ENCODE assay signal across 8 cellular contexts in the genomic region with DNA sequence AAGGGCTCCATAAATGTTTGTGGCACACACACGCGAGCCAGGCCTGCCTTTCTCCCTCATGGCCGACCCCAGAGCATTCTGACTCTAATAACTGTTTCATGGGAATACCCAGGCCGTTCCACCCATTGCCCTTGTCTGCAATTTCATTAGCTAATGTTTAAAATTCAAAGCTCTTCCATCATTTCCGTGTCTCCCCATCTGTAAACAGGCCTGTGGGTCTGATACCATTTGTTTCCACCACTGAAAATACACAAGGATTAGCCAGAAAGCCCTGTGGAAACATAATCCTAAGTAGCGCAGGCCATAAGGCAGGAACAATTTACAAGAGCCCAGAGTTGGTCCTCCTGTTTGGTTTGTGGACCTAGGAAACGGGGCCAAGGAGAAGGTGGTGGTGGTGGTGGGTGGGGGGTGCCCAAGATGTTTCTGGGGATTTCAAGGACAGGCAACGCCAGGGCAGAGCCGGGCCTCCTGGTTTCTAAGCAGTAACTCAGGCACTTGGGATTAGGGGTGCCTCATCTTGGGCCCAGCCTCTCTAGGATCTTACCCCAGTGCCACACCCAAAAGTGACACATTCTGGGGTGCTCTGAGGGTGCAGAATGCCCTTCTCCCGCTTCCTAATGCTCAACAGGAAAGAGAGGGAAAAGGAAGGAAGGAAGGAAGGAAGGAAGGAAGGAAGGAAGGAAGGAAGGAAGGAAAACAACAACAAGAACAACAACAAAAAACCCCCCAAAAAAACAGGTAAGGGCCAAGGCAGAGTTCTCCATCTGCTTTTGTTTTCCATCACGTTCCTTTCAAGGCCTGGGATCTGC.
DNase-seq lines count a peak whose midpoint lies in the region; ATAC-seq and TF ChIP-seq lines count a peak whose summit lies in the region.
"Had no signal": no experiment of that assay in that cellular context is flagged by ENCODE, and none has a peak within 500 bp of the region (broad histone marks: within the 10 kb centered on the region; RNA-seq: fewer than 3 reads in every experiment).

No MANE protein-coding gene starts in this region.

- H3K4me3 Mint-ChIP-seq in activated naive CD8-positive, alpha-beta T cell treated with anti-CD3 and anti-CD28 coated beads, Interleukin-2, amount 50 U/mL, for 24 hours = no peak overlapping the region

- H3K27ac Mint-ChIP-seq in activated naive CD8-positive, alpha-beta T cell treated with anti-CD3 and anti-CD28 coated beads, Interleukin-2, amount 50 U/mL, for 24 hours = peak overlapping the region; percentile 16

- H3K4ac ChIP-seq in IMR-90 (ENCODE audit: low read depth, low read length) = peak overlapping the region; percentile 74

- BruUV-seq in IMR-90 (replicated peaks; lab: Mats Ljungman, UMichigan) = no TSS peak

- dilution Hi-C loops in IMR-90 (cut with HindIII; ENCODE audit: low sequenced_read_pairs, unreplicated experiment) = no loop called here

- peak overlapping the region; percentile 61 for H2BK5ac ChIP-seq in IMR-90 (ENCODE audit: low read depth, low read length, poor library complexity, severe bottlenecking)

- TF ChIP-seq CTCF in IMR-90 (conservative IDR thresholded peaks at IDR 0.05; ENCODE audit: low read depth, low read length) = no peak
- TF ChIP-seq CTCF in lower lobe of right lung (IDR thresholded peaks at IDR 0.05) = no peak

- H3K27ac ChIP-seq in IMR-90 (ENCODE audit: insufficient read depth, low read length) = peak overlapping the region; percentile 92
- H3K27ac ChIP-seq in lower lobe of right lung = peak overlapping the region; percentile 61
- H3K27ac ChIP-seq in stomach smooth muscle (ENCODE audit: low read length) = peak overlapping the region; percentile 83

- H3K4me1 Mint-ChIP-seq in activated naive CD8-positive, alpha-beta T cell treated with anti-CD3 and anti-CD28 coated beads, Interleukin-2, amount 50 U/mL, for 24 hours = peaks cover 19% of the 10 kb centered on the region

- WGBS in IMR-90 (ENCODE audit: extremely low coverage in 2 of 2, insufficient read length in 1 of 2), 2 experiments = 0% methylated on average over 1 of the region's 11 CpGs; no CpG with 5 or more reads in 1 of the 2 experiments

- no peak for TF ChIP-seq POLR2A in IMR-90 (IDR thresholded peaks at IDR 0.05; ENCODE audit: low read depth, low read length)

- peak overlapping the region; percentile 80 for H3K18ac ChIP-seq in IMR-90 (ENCODE audit: low read depth, low read length)

- CTCF ChIA-PET in IMR-90 (lab: Yijun Ruan, JAX) = interaction anchor here (0.6 to 1.0 kb wide), 2 partner anchors 54 to 139 kb away, joined by 3 to 4 read pairs; no protein-coding TSS in a partner anchor

- H3K36me3 Mint-ChIP-seq in activated naive CD8-positive, alpha-beta T cell treated with anti-CD3 and anti-CD28 coated beads, Interleukin-2, amount 50 U/mL, for 24 hours (ENCODE audit: low read depth) = no peaks in the 10 kb centered on the region

- H2AK9ac ChIP-seq in IMR-90 (replicated peaks; ENCODE audit: low read depth, low read length, poor library complexity) = peak overlapping the region; percentile 13

- H3K4me2 ChIP-seq in IMR-90 (ENCODE audit: low read depth, low read length) = peak overlapping the region; percentile 62; the same call in 1 of the 2 replicates

- H3K4me3 ChIP-seq in IMR-90 (ENCODE audit: insufficient read depth, low read depth, low read length) (no peak overlapping the region), lower lobe of right lung (no peak overlapping the region), stomach smooth muscle (ENCODE audit: low read length in 2 of 2) (peak overlapping the region in 1 of 2 donors; percentile 22)

- H3K36me3 ChIP-seq in IMR-90 (ENCODE audit: control insufficient read depth, insufficient read depth, low read length) (peaks cover 4% of the 10 kb centered on the region; the same call in 1 of the 2 replicates), lower lobe of right lung (no peaks in the 10 kb centered on the region), stomach smooth muscle (ENCODE audit: control insufficient read depth in 2 of 2, insufficient read depth in 2 of 2, low read length in 2 of 2) (no peaks in the 10 kb centered on the region)

- H2AFZ ChIP-seq in IMR-90 (replicated peaks; ENCODE audit: low read length, poor library complexity) = peak overlapping the region; percentile 66

- peak; percentile 61 for DNase-seq in IMR-90
- no peak for DNase-seq in activated naive CD8-positive, alpha-beta T cell treated with anti-CD3 and anti-CD28 coated beads, Interleukin-2, amount 50 U/mL, for 24 hours
- DNase-seq in lower lobe of right lung = no peak
- DNase-seq in hippocampal formation (lab: John Stamatoyannopoulos, UW) = no peak
- DNase-seq in activated effector memory CD4-positive, alpha-beta T cell treated with Interleukin-2 at 50 U/mL for 16 hours = no peak
- DNase-seq in putamen (ENCODE audit: low spot score) = no peak
- DNase-seq: NCI-H2029 treated with DMSO at 0.1 percent for 48 hours had no signal

- H2BK15ac ChIP-seq in IMR-90 (ENCODE audit: low read depth, low read length) = peak overlapping the region; percentile 67; the same call in 2 of the 3 replicates

- H3K14ac ChIP-seq in IMR-90 (replicated peaks; ENCODE audit: low read depth, low read length) = peak overlapping the region; percentile 72; the same call in 1 of the 2 replicates

- H3K9me1 ChIP-seq in IMR-90 (ENCODE audit: insufficient read depth, low read length) = peaks cover 57% of the 10 kb centered on the region

- peaks cover 53 to 98% of the 10 kb centered on the region in 2 experiments for H3K79me1 ChIP-seq in IMR-90 (ENCODE audit: low read depth in 1 of 2, low read length in 2 of 2)

- in situ Hi-C loops in IMR-90 (cut with MboI; ENCODE audit: low sequenced_read_pairs) = no loop called here

- H4K20me1 ChIP-seq in IMR-90 (ENCODE audit: insufficient read depth, low read length) = peaks cover 22% of the 10 kb centered on the region; the same call in 1 of the 2 replicates

- peak; percentile 52 for ATAC-seq in IMR-90 (ENCODE audit: low read depth)
- ATAC-seq in activated naive CD8-positive, alpha-beta T cell treated with anti-CD3 and anti-CD28 coated beads, Interleukin-2, amount 50 U/mL, for 24 hours = no peak
- no peak for ATAC-seq in lower lobe of right lung

- H3K23ac ChIP-seq in IMR-90 (ENCODE audit: low read depth, low read length) = peak overlapping the region; percentile 28; the same call in 1 of the 2 replicates

- peak overlapping the region; percentile 91 for H2AK5ac ChIP-seq in IMR-90 (ENCODE audit: low read depth, low read length)

- peak overlapping the region; percentile 38 to 58 for H4K8ac ChIP-seq in IMR-90 (ENCODE audit: low read depth in 2 of 2, low read length in 2 of 2)

- peak overlapping the region; percentile 60 for H3K9ac ChIP-seq in IMR-90 (ENCODE audit: low read depth, low read length)
- H3K9ac ChIP-seq in stomach smooth muscle (ENCODE audit: low read length in 2 of 2) = peak overlapping the region; percentile 16 to 60

- H2BK20ac ChIP-seq in IMR-90 (ENCODE audit: low read depth, low read length) = peak overlapping the region; percentile 30

- no peak for TF ChIP-seq RAD21 in IMR-90 (IDR thresholded peaks at IDR 0.05; ENCODE audit: low read length)

- H4K5ac ChIP-seq in IMR-90 (ENCODE audit: low read depth, low read length) = peak overlapping the region; percentile 82

- H3K27me3 ChIP-seq in IMR-90 (ENCODE audit: control insufficient read depth, insufficient read depth, low read length) (no peaks in the 10 kb centered on the region), lower lobe of right lung (ENCODE audit: low read depth) (no peaks in the 10 kb centered on the region), stomach smooth muscle (ENCODE audit: control insufficient read depth in 1 of 2, insufficient read depth in 2 of 2, low read length in 2 of 2) (no peaks in the 10 kb centered on the region)

- peak overlapping the region; percentile 45 for H2BK120ac ChIP-seq in IMR-90 (ENCODE audit: low read depth, low read length)

- H4K91ac ChIP-seq in IMR-90 (ENCODE audit: insufficient read depth, low read depth, low read length) = peak overlapping the region; percentile 80

- POLR2A ChIA-PET in IMR-90 (lab: Charles Lee; ENCODE audit: unreplicated experiment) = interaction anchor here (1.0 kb wide), 1 partner anchor 26 kb away, joined by 3 read pairs; no protein-coding TSS in a partner anchor

- H3K56ac ChIP-seq in IMR-90 (ENCODE audit: extremely low read depth, insufficient read depth, low read length) = no peak overlapping the region; the same call in 1 of the 2 replicates

- H3K4me1 ChIP-seq in IMR-90 (ENCODE audit: control insufficient read depth, insufficient read depth, low read length) = peaks cover 60% of the 10 kb centered on the region
- H3K4me1 ChIP-seq in lower lobe of right lung = peaks cover 91% of the 10 kb centered on the region
- H3K4me1 ChIP-seq in stomach smooth muscle (ENCODE audit: control insufficient read depth, insufficient read depth, low read length) = peaks cover 92% of the 10 kb centered on the region

- intact Hi-C loops in IMR-90 (cut with micrococcal nuclease) = loop anchor here (2.0 kb wide), 1 partner anchor 76 kb away; no protein-coding TSS in a partner anchor
- intact Hi-C loops in lower lobe of right lung (cut with DNase I) = no loop called here

- H3K9me3 ChIP-seq in IMR-90 (ENCODE audit: control insufficient read depth, insufficient read depth, low read length) = no peaks in the 10 kb centered on the region
- no peaks in the 10 kb centered on the region for H3K9me3 ChIP-seq in lower lobe of right lung
- no peaks in the 10 kb centered on the region for H3K9me3 ChIP-seq in stomach smooth muscle (ENCODE audit: control insufficient read depth in 2 of 2, low read length in 2 of 2)

- H3K9me3 Mint-ChIP-seq in activated naive CD8-positive, alpha-beta T cell treated with anti-CD3 and anti-CD28 coated beads, Interleukin-2, amount 50 U/mL, for 24 hours = no peaks in the 10 kb centered on the region

- no peaks in the 10 kb centered on the region for H3K27me3 Mint-ChIP-seq in activated naive CD8-positive, alpha-beta T cell treated with anti-CD3 and anti-CD28 coated beads, Interleukin-2, amount 50 U/mL, for 24 hours

TF ChIP-seq in IMR-90, 13 proteins besides CTCF, POLR2A, EP300 and RAD21:
- no peak for TF ChIP-seq MAZ (IDR thresholded peaks at IDR 0.05; ENCODE audit: borderline replicate concordance, low read depth, low read length)
- no peak for TF ChIP-seq FOS (IDR thresholded peaks at IDR 0.05; ENCODE audit: low read depth, low read length)
- TF ChIP-seq MXI1 (IDR thresholded peaks at IDR 0.05; ENCODE audit: borderline replicate concordance, low read depth, low read length) = no peak
- TF ChIP-seq RFX5 (IDR thresholded peaks at IDR 0.05; ENCODE audit: low read depth, low read length) = no peak
- no peak for TF ChIP-seq RCOR1 (IDR thresholded peaks at IDR 0.05; ENCODE audit: insufficient replicate concordance, low read length)
- TF ChIP-seq CEBPB (IDR thresholded peaks at IDR 0.05; ENCODE audit: low read depth, low read length) = no peak
- TF ChIP-seq NFE2L2 (IDR thresholded peaks at IDR 0.05; ENCODE audit: low read depth, low read length) = no peak
